1 cellular context compared by ENCODE assay signal in genomic region chr6:87333033-87333432, GRCh38.
TF ChIP-seq lines count a peak whose summit lies in the region.

No MANE protein-coding gene starts in this region.

TF ChIP-seq in GM23338, 12 proteins besides CTCF, POLR2A, EP300 and RAD21 (continued from another document):
- no peak for TF ChIP-seq ZNF462 (CRISPR knock-in tag; IDR thresholded peaks at IDR 0.05)
- no peak for TF ChIP-seq EZH2phosphoT487 (IDR thresholded peaks at IDR 0.05; ENCODE audit: unreplicated experiment)
- TF ChIP-seq CREB1 (CRISPR knock-in tag; IDR thresholded peaks at IDR 0.05; ENCODE audit: low read depth), result no peak
- no peak for TF ChIP-seq REST (IDR thresholded peaks at IDR 0.05; ENCODE audit: unreplicated experiment)
TF ChIP-seq in GM23338: peak in this region for 0.
